Comparison of ENCODE assay signal across 11 cellular contexts in the genomic region with DNA sequence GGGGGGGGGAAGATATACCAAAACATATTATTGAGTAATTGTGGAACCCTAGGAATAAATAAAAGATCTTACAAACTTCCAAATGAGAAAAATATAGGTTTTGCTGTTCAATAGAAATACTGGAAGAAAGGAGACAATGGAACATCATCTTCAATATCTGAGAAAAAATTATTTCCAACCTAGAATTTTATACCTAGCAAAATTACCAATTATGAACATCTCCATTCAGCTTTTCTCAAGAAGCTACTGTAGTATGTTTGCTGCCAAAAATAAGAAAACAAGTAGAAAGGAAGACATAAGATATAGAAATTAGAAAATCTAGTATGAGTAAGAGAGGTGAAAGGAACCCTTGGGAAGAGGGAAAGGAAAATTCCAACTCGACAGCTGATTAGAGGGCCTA.
"Had no signal": no experiment of that assay in that cellular context is flagged by ENCODE, and none has a peak within 500 bp of the region (broad histone marks: within the 10 kb centered on the region; RNA-seq: fewer than 3 reads in every experiment).

No MANE protein-coding gene starts in this region.

- FAIRE-seq: H1, H54 had no signal

- H3K4me2 ChIP-seq: GM23338 had no signal

- ATAC-seq: GM23338, HCT116 had no signal

- H3K27ac ChIP-seq: GM23248 had no signal

- H3K9ac ChIP-seq: GM23248 had no signal

- H3K9me3 ChIP-seq: HAP-1 had no signal

- H3K4me1 ChIP-seq: HAP-1 had no signal

- H3K4me3 ChIP-seq: GM23248, GM23338, HAP-1 had no signal

- DNase-seq: GM23248, GOT3, H7, H9, HCEC 1CT, HFFc6 had no signal

- H2AFZ ChIP-seq: GM23248, GM23338 had no signal

- H3K36me3 ChIP-seq: HAP-1 had no signal
